In genomic region chr1:203649551-203650011, GRCh38 we compare ENCODE assay signal across 8 cellular contexts. TPM values are rescaled to one million over a fixed set of nuclear protein-coding genes. Genes with fewer than 3 reads are reported as not detected.
A peak's percentile ranks its signal among the peaks of the same experiment; 100 is the strongest.
DNase-seq lines count a peak whose midpoint lies in the region; ATAC-seq and TF ChIP-seq lines count a peak whose summit lies in the region.

No MANE protein-coding gene starts in this region.

- ATAC-seq in GM18861 (IDR thresholded peaks at IDR 0.05; ENCODE audit: unreplicated experiment) (peak; percentile 23), HG02938 (IDR thresholded peaks at IDR 0.05; ENCODE audit: unreplicated experiment) (peak; percentile 33), mucosa of descending colon (peak; percentile 12), left lobe of liver (no peak)
- peak; percentile 61 to 63 for ATAC-seq in activated T-cell treated with anti-CD3 and anti-CD28 coated beads, Interleukin-2, amount 50 U/mL, for 4 hours

- H3K4me1 ChIP-seq in mucosa of descending colon (ENCODE audit: low read depth), result peaks cover 11% of the 10 kb centered on the region
- H3K4me1 ChIP-seq in ovary (ENCODE audit: insufficient read depth), result peaks cover 8% of the 10 kb centered on the region

- H3K27ac ChIP-seq in ovary, result peak overlapping the region in 1 of 2 donors; percentile 60

- 79 to 87% (median 80%) methylated on average over 7 of the region's 7 CpGs for WGBS in ovary, 3 donors

- no peak for DNase-seq in activated T-cell treated with anti-CD3 and anti-CD28 coated beads, Interleukin-2, amount 50 U/mL, for 4 hours
- no peak for DNase-seq in mucosa of descending colon
- no peak for DNase-seq in nucleus accumbens (lab: John Stamatoyannopoulos, UW)
- no peak for DNase-seq in ovary
- DNase-seq in left lobe of liver (ENCODE audit: low spot score), result no peak
- no peak for DNase-seq in dermis blood vessel endothelial cell

- no peak for TF ChIP-seq CTCF in mucosa of descending colon (IDR thresholded peaks at IDR 0.05)
- TF ChIP-seq CTCF in ovary (IDR thresholded peaks at IDR 0.05), result no peak

- H3K9me3 ChIP-seq in mucosa of descending colon, result no peaks in the 10 kb centered on the region
- H3K9me3 ChIP-seq in ovary, result no peaks in the 10 kb centered on the region

- no peak for TF ChIP-seq EP300 in ovary (IDR thresholded peaks at IDR 0.05)

- H3K4me3 Mint-ChIP-seq in activated T-cell treated with anti-CD3 and anti-CD28 coated beads, Interleukin-2, amount 50 U/mL, for 4 hours, result peak overlapping the region; percentile 77

- H3K36me3 Mint-ChIP-seq in activated T-cell treated with anti-CD3 and anti-CD28 coated beads, Interleukin-2, amount 50 U/mL, for 4 hours (ENCODE audit: insufficient read depth), result no peaks in the 10 kb centered on the region

- peaks cover 72% of the 10 kb centered on the region for H3K4me1 Mint-ChIP-seq in activated T-cell treated with anti-CD3 and anti-CD28 coated beads, Interleukin-2, amount 50 U/mL, for 4 hours (ENCODE audit: low read depth)

- no peak overlapping the region for H3K4me3 ChIP-seq in mucosa of descending colon
- no peak overlapping the region for H3K4me3 ChIP-seq in ovary

- H3K27me3 Mint-ChIP-seq in activated T-cell treated with anti-CD3 and anti-CD28 coated beads, Interleukin-2, amount 50 U/mL, for 4 hours (ENCODE audit: low read depth), result no peaks in the 10 kb centered on the region

- TF ChIP-seq POLR2A in ovary (IDR thresholded peaks at IDR 0.05), result no peak

- H3K27me3 ChIP-seq in ovary, result no peaks in the 10 kb centered on the region

- intact Hi-C loops in mucosa of descending colon (cut with DNase I, micrococcal nuclease) (no loop called here), ovary (cut with DNase I) (no loop called here)

- no peaks in the 10 kb centered on the region for H3K9me3 Mint-ChIP-seq in activated T-cell treated with anti-CD3 and anti-CD28 coated beads, Interleukin-2, amount 50 U/mL, for 4 hours

- H3K36me3 ChIP-seq in mucosa of descending colon (ENCODE audit: low read depth) (no peaks in the 10 kb centered on the region), ovary (no peaks in the 10 kb centered on the region)

RNA-seq across cellular contexts. Expression of gene ATP2B4, which starts 22.9 kb away (rescaled TPM):
- total RNA-seq in activated T-cell treated with anti-CD3 and anti-CD28 coated beads, Interleukin-2, amount 50 U/mL, for 4 hours, result 10 to 100 TPM in 2 of 3 donors, 1 to 10 TPM in 1; 6.1 to 17.0 (median 12.1) TPM
- total RNA-seq in mucosa of descending colon (100 to 1,000 TPM in 1 of 3 donors, 10 to 100 TPM in 2; 20.2 to 372 (median 31.0) TPM), ovary (100 to 1,000 TPM in 3 of 7 donors, 10 to 100 TPM in 4; 49.4 to 121 (median 98.8) TPM), left lobe of liver (9.9 TPM), dermis blood vessel endothelial cell (108 and 145 TPM in 2 replicates)
- polyA plus RNA-seq in ovary, result 100 to 1,000 TPM in 1 of 2 donors, 10 to 100 TPM in 1; 46.2 to 482 TPM
